Comparison of ENCODE assay signal across 23 cellular contexts in genomic region chr2:31254237-31255203, GRCh38. TPM values are rescaled to one million over a fixed set of nuclear protein-coding genes. Genes with fewer than 3 reads are reported as not detected.
DNase-seq lines count a peak whose midpoint lies in the region; ATAC-seq and TF ChIP-seq lines count a peak whose summit lies in the region.
"Had no signal": no experiment of that assay in that cellular context is flagged by ENCODE, and none has a peak within 500 bp of the region (broad histone marks: within the 10 kb centered on the region; RNA-seq: fewer than 3 reads in every experiment).

No MANE protein-coding gene starts in this region.

- TF ChIP-seq CTCF in SU-DHL-6 (IDR thresholded peaks at IDR 0.05; ENCODE audit: insufficient read depth, low read length, poor library complexity, severe bottlenecking) (no peak), transverse colon (IDR thresholded peaks at IDR 0.05) (no peak)

- H3K27me3 Mint-ChIP-seq in IgD-negative memory B cell = peaks cover 1% of the 10 kb centered on the region
- H3K27me3 Mint-ChIP-seq: activated CD8-positive, alpha-beta memory T cell treated with anti-CD3 and anti-CD28 coated beads, Interleukin-2, amount 10 ng/mL, durations not matched to agents 7 days and 5 days; activated naive CD8-positive, alpha-beta T cell treated with anti-CD3 and anti-CD28 coated beads, Interleukin-2, amount 10 ng/mL, durations not matched to agents 7 days and 5 days; activated T-helper 17 cell treated with anti-CD3 and anti-CD28 coated beads, Interleukin-2, amount 50 U/mL, for 72 hours; effector memory CD8-positive, alpha-beta T cell; T-cell had no signal

- H3K4me3 Mint-ChIP-seq in IgD-negative memory B cell = peak overlapping the region; percentile 47 to 97 (median 85)
- H3K4me3 Mint-ChIP-seq: activated CD8-positive, alpha-beta memory T cell treated with anti-CD3 and anti-CD28 coated beads, Interleukin-2, amount 10 ng/mL, durations not matched to agents 7 days and 5 days; activated naive CD8-positive, alpha-beta T cell treated with anti-CD3 and anti-CD28 coated beads, Interleukin-2, amount 10 ng/mL, durations not matched to agents 7 days and 5 days; activated T-helper 17 cell treated with anti-CD3 and anti-CD28 coated beads, Interleukin-2, amount 50 U/mL, for 72 hours; CD8-positive, alpha-beta T cell; effector memory CD8-positive, alpha-beta T cell; GM23338; natural killer cell; T-cell had no signal

- no peak overlapping the region for H4K8ac ChIP-seq in trophoblast cell (ENCODE audit: low read depth, low read length)

- no peak overlapping the region for H2BK5ac ChIP-seq in trophoblast cell (ENCODE audit: low read depth, low read length, poor library complexity)

- H3F3A ChIP-seq in SU-DHL-6 (ENCODE audit: insufficient read depth) = no peaks in the 10 kb centered on the region

- TF ChIP-seq EP300 in transverse colon (IDR thresholded peaks at IDR 0.05; ENCODE audit: low read depth) = no peak

- no peak overlapping the region for H2AFZ ChIP-seq in SU-DHL-6 (ENCODE audit: low read depth, low read length, severe bottlenecking)
- no peak overlapping the region for H2AFZ ChIP-seq in trophoblast cell (ENCODE audit: insufficient read depth, low read length, poor library complexity)
- H2AFZ ChIP-seq: GM23338, parathyroid adenoma had no signal

- WGBS in esophagus, 2 donors = 59 to 72% methylated on average over 19 of the region's 19 CpGs
- WGBS in trophoblast cell (ENCODE audit: extremely low coverage, insufficient coverage, insufficient read length) = no CpG with 5 or more reads among the region's 19 CpGs
- 95% methylated on average over 19 of the region's 19 CpGs; no CpG with 5 or more reads in 1 of the 2 donors for WGBS in transverse colon (ENCODE audit: low coverage in 1 of 2), 2 donors

- no peaks in the 10 kb centered on the region for H3K9me3 Mint-ChIP-seq in IgD-negative memory B cell
- H3K9me3 Mint-ChIP-seq: activated naive CD8-positive, alpha-beta T cell treated with anti-CD3 and anti-CD28 coated beads, Interleukin-2, amount 10 ng/mL, durations not matched to agents 7 days and 5 days; activated T-helper 17 cell treated with anti-CD3 and anti-CD28 coated beads, Interleukin-2, amount 50 U/mL, for 72 hours; CD8-positive, alpha-beta T cell; effector memory CD8-positive, alpha-beta T cell; GM23338; natural killer cell; T-cell had no signal

- H3K36me3 ChIP-seq in SU-DHL-6 (ENCODE audit: low read length) (no peaks in the 10 kb centered on the region), esophagus (ENCODE audit: control insufficient read depth in 2 of 2, insufficient read depth in 2 of 2, low read length in 1 of 2) (peaks cover 0 to 13% of the 10 kb centered on the region in 2 donors), trophoblast cell (ENCODE audit: control insufficient read depth in 1 of 2, insufficient read depth in 2 of 2, low read length in 2 of 2) (peaks cover 14 to 37% of the 10 kb centered on the region in 2 experiments), transverse colon (no peaks in the 10 kb centered on the region)

- no peak overlapping the region for H3K14ac ChIP-seq in trophoblast cell (ENCODE audit: low read length)

- H3K27me3 ChIP-seq in SU-DHL-6 (ENCODE audit: low read length) (no peaks in the 10 kb centered on the region), esophagus (ENCODE audit: control insufficient read depth in 1 of 2, insufficient read depth in 2 of 2, low read length in 2 of 2) (no peaks in the 10 kb centered on the region), trophoblast cell (ENCODE audit: insufficient read depth, low read length) (no peaks in the 10 kb centered on the region), transverse colon (no peaks in the 10 kb centered on the region)

- no peak overlapping the region for H3K9ac ChIP-seq in SU-DHL-6 (ENCODE audit: low read length)
- no peak overlapping the region for H3K9ac ChIP-seq in trophoblast cell (ENCODE audit: low read length)
- H3K9ac ChIP-seq: parathyroid adenoma had no signal

- H3K23ac ChIP-seq in trophoblast cell (ENCODE audit: low read length) = no peak overlapping the region

- no peaks in the 10 kb centered on the region for H3K9me2 ChIP-seq in SU-DHL-6 (replicated peaks; ENCODE audit: insufficient read depth, low read length)

- peaks cover 11% of the 10 kb centered on the region for H3K79me1 ChIP-seq in trophoblast cell (ENCODE audit: low read length)

- H3K79me2 ChIP-seq in SU-DHL-6 (ENCODE audit: insufficient read depth, low read length) (no peaks in the 10 kb centered on the region), trophoblast cell (ENCODE audit: control insufficient read depth, insufficient read depth, low read length, poor library complexity) (peaks cover 3% of the 10 kb centered on the region)
- H3K79me2 ChIP-seq: parathyroid adenoma had no signal

- H3K4ac ChIP-seq in trophoblast cell (ENCODE audit: low read depth, low read length) = no peak overlapping the region

- ATAC-seq in HG02588 (IDR thresholded peaks at IDR 0.05; ENCODE audit: unreplicated experiment) = no peak
- ATAC-seq: activated CD8-positive, alpha-beta memory T cell treated with anti-CD3 and anti-CD28 coated beads, Interleukin-2, amount 10 ng/mL, durations not matched to agents 7 days and 5 days; activated T-helper 17 cell treated with anti-CD3 and anti-CD28 coated beads, Interleukin-2, amount 50 U/mL, for 72 hours; CD8-positive, alpha-beta T cell; effector memory CD8-positive, alpha-beta T cell; left cardiac atrium; natural killer cell; T-cell had no signal

- H3K9me3 ChIP-seq in SU-DHL-6 (ENCODE audit: insufficient read depth, low read length) (no peaks in the 10 kb centered on the region), esophagus (ENCODE audit: control insufficient read depth in 2 of 2, insufficient read depth in 1 of 2, low read depth in 1 of 2, low read length in 1 of 2) (no peaks in the 10 kb centered on the region), trophoblast cell (ENCODE audit: insufficient read depth, low read depth, low read length) (no peaks in the 10 kb centered on the region), transverse colon (no peaks in the 10 kb centered on the region)
- H3K9me3 ChIP-seq: thoracic aorta had no signal

- H3K27ac ChIP-seq in SU-DHL-6 (ENCODE audit: low read depth, low read length) = peak overlapping the region; percentile 65
- peak overlapping the region; percentile 73 to 91 for H3K27ac ChIP-seq in esophagus (ENCODE audit: low read depth in 2 of 2, low read length in 1 of 2)
- no peak overlapping the region for H3K27ac ChIP-seq in trophoblast cell (ENCODE audit: low read depth, low read length)
- H3K27ac ChIP-seq in transverse colon = no peak overlapping the region
- H3K27ac ChIP-seq: parathyroid adenoma, thoracic aorta had no signal

- peak overlapping the region; percentile 47 to 96 (median 96) for H3K27ac Mint-ChIP-seq in IgD-negative memory B cell
- H3K27ac Mint-ChIP-seq: activated CD8-positive, alpha-beta memory T cell treated with anti-CD3 and anti-CD28 coated beads, Interleukin-2, amount 10 ng/mL, durations not matched to agents 7 days and 5 days; activated naive CD8-positive, alpha-beta T cell treated with anti-CD3 and anti-CD28 coated beads, Interleukin-2, amount 10 ng/mL, durations not matched to agents 7 days and 5 days; activated T-helper 17 cell treated with anti-CD3 and anti-CD28 coated beads, Interleukin-2, amount 50 U/mL, for 72 hours; CD8-positive, alpha-beta T cell; natural killer cell; T-cell had no signal

- no peak overlapping the region for H2BK12ac ChIP-seq in trophoblast cell (ENCODE audit: low read length)

- peak overlapping the region; percentile 7 for H4K91ac ChIP-seq in trophoblast cell (ENCODE audit: low read depth, low read length)

- no peak overlapping the region for H3K4me2 ChIP-seq in SU-DHL-6 (ENCODE audit: low read depth, low read length, poor library complexity, severe bottlenecking)
- no peak overlapping the region for H3K4me2 ChIP-seq in trophoblast cell (ENCODE audit: low read length)
- H3K4me2 ChIP-seq: GM23338 had no signal

- peaks cover 9% of the 10 kb centered on the region for H3K36me3 Mint-ChIP-seq in IgD-negative memory B cell
- H3K36me3 Mint-ChIP-seq: activated CD8-positive, alpha-beta memory T cell treated with anti-CD3 and anti-CD28 coated beads, Interleukin-2, amount 10 ng/mL, durations not matched to agents 7 days and 5 days; activated naive CD8-positive, alpha-beta T cell treated with anti-CD3 and anti-CD28 coated beads, Interleukin-2, amount 10 ng/mL, durations not matched to agents 7 days and 5 days; natural killer cell had no signal

- H3K4me1 ChIP-seq in esophagus (ENCODE audit: control insufficient read depth in 2 of 2, insufficient read depth in 2 of 2, low read length in 1 of 2) = peaks cover 6 to 33% of the 10 kb centered on the region in 2 donors
- H3K4me1 ChIP-seq in trophoblast cell (ENCODE audit: control insufficient read depth in 1 of 2, insufficient read depth in 2 of 2, low read length in 2 of 2) = peaks cover 12 to 16% of the 10 kb centered on the region in 2 experiments
- H3K4me1 ChIP-seq in transverse colon = no peaks in the 10 kb centered on the region
- H3K4me1 ChIP-seq: parathyroid adenoma had no signal

- peak overlapping the region; percentile 20 for H2BK120ac ChIP-seq in trophoblast cell (ENCODE audit: insufficient read depth, low read length, poor library complexity)

- in situ Hi-C loops in transverse colon (cut with MboI; ENCODE audit: low pct_ligation_motif_present in 1 of 4, low pct_unique_long_range_greater_than_20kb in 1 of 4, low sequenced_read_pairs in 3 of 4) = no loop called here

- no peak overlapping the region for H3K4me3 ChIP-seq in SU-DHL-6 (ENCODE audit: insufficient read depth, low read length, poor library complexity, severe bottlenecking)
- H3K4me3 ChIP-seq in esophagus (ENCODE audit: low read depth in 1 of 2, low read length in 2 of 2) = peak overlapping the region; percentile 12 to 26
- no peak overlapping the region for H3K4me3 ChIP-seq in trophoblast cell (ENCODE audit: low read depth, low read length)
- H3K4me3 ChIP-seq in transverse colon = no peak overlapping the region
- H3K4me3 ChIP-seq: GM23338, thoracic aorta had no signal

- peaks cover 63 to 88% (median 84%) of the 10 kb centered on the region in 3 donors for H3K4me1 Mint-ChIP-seq in IgD-negative memory B cell
- H3K4me1 Mint-ChIP-seq: activated naive CD8-positive, alpha-beta T cell treated with anti-CD3 and anti-CD28 coated beads, Interleukin-2, amount 10 ng/mL, durations not matched to agents 7 days and 5 days; activated T-helper 17 cell treated with anti-CD3 and anti-CD28 coated beads, Interleukin-2, amount 50 U/mL, for 72 hours; natural killer cell had no signal

- H4K20me1 ChIP-seq in SU-DHL-6 (ENCODE audit: low read depth, low read length) = no peaks in the 10 kb centered on the region

- intact Hi-C loops in transverse colon (cut with DNase I; ENCODE audit: low total_unique reads) = no loop called here

- peak overlapping the region; percentile 43 for H2AK5ac ChIP-seq in trophoblast cell (ENCODE audit: low read length)

- TF ChIP-seq POLR2A in transverse colon (IDR thresholded peaks at IDR 0.05) = no peak

- DNase-seq in trophoblast cell (no peak), transverse colon (no peak), DMS114 treated with DMSO at 0.1 percent for 48 hours (lab: John Stamatoyannopoulos, UW; ENCODE audit: unreplicated experiment) (no peak)
- DNase-seq: activated CD4-positive, alpha-beta T cell treated with anti-CD3 and anti-CD28 coated beads for 48 hours; activated CD8-positive, alpha-beta memory T cell treated with anti-CD3 and anti-CD28 coated beads, Interleukin-2, amount 10 ng/mL, durations not matched to agents 7 days and 5 days; activated naive CD8-positive, alpha-beta T cell treated with anti-CD3 and anti-CD28 coated beads, Interleukin-2, amount 10 ng/mL, durations not matched to agents 7 days and 5 days; CD8-positive, alpha-beta T cell; DMS79 treated with DMSO at 0.1 percent for 48 hours; effector memory CD8-positive, alpha-beta T cell; left cardiac atrium; natural killer cell; NCI-H1048; NCI-H1930; NCI-H2227 treated with DMSO at 0.1 percent for 48 hours; T-cell had no signal

- no peak overlapping the region for H4K12ac ChIP-seq in trophoblast cell (ENCODE audit: low read depth, low read length)

- no peak overlapping the region for H3K18ac ChIP-seq in trophoblast cell (ENCODE audit: low read length)

RNA-seq across cellular contexts. Expression of gene EHD3, which starts 20.6 kb away (rescaled TPM):
- polyA plus RNA-seq in IgD-negative memory B cell (31.8 TPM), esophagus (10 to 100 TPM; 24.1 to 27.4 TPM)
- 26.5 and 29.5 TPM in 2 replicates for polyA plus RNA-seq in trophoblast cell (2013)
- total RNA-seq in transverse colon = 10 to 100 TPM in 1 of 4 donors, 1 to 10 TPM in 3; 1.2 to 10.1 (median 3.6) TPM

RNA-seq across cellular contexts. Expression of gene CAPN14, which starts 37.2 kb away (rescaled TPM):
- polyA plus RNA-seq in IgD-negative memory B cell (2.9 TPM), esophagus (100 to 1,000 TPM in 1 of 2 donors, 10 to 100 TPM in 1; 72.7 to 141 TPM)
- 0.64 and 0.81 TPM in 2 replicates for polyA plus RNA-seq in trophoblast cell (2013)
- under 1 TPM in 2 of 4 donors, not detected in 2; 0.14 to 0.16 TPM for total RNA-seq in transverse colon
- total RNA-seq: GM23338 had no signal

Comparison
In these comparisons a context has a peak if more than half of its experiments do, and no peak if none do; other contexts are left out.
1. H3K27ac ChIP-seq: peak in SU-DHL-6 (single experiment) and esophagus (2 of 2); none in trophoblast cell (single experiment) and transverse colon (0 of 4).
2. H3K4me3 ChIP-seq: peak in esophagus (2 of 2); none in SU-DHL-6 (single experiment), trophoblast cell (single experiment) and transverse colon (0 of 4).
3. RNA of gene CAPN14, which starts 37.2 kb away (polyA plus RNA-seq): 72.7 to 141 TPM in esophagus; 2.9 TPM in IgD-negative memory B cell (single experiment); every median in the first group is over 10 times any median in the second.